Comparison of ENCODE assay signal across 25 cellular contexts in genomic region chr4:53924333-53925049, GRCh38.
A peak's percentile ranks its signal among the peaks of the same experiment; 100 is the strongest.
DNase-seq lines count a peak whose midpoint lies in the region; ATAC-seq, FAIRE-seq and TF ChIP-seq lines count a peak whose summit lies in the region.
"Had no signal": no experiment of that assay in that cellular context is flagged by ENCODE, and none has a peak within 500 bp of the region (broad histone marks: within the 10 kb centered on the region; RNA-seq: fewer than 3 reads in every experiment).

No MANE protein-coding gene starts in this region.

- H3K9me3 ChIP-seq in mammary epithelial cell (replicated peaks; ENCODE audit: insufficient read depth, low read length) (no peaks in the 10 kb centered on the region), H1 (ENCODE audit: insufficient read depth in 2 of 2, low read depth in 1 of 2, low read length in 1 of 2) (no peaks in the 10 kb centered on the region)

- peak overlapping the region; percentile 7 for H3K27ac Mint-ChIP-seq in MCF 10A (ENCODE audit: low read depth, unreplicated experiment)
- H3K27ac Mint-ChIP-seq in naive thymus-derived CD8-positive, alpha-beta T cell, result no peak overlapping the region
- H3K27ac Mint-ChIP-seq: B cell; CD4-positive, CD25-positive, alpha-beta regulatory T cell; IgD-negative memory B cell had no signal

- H3K27me3 Mint-ChIP-seq in MCF 10A (ENCODE audit: insufficient read depth, unreplicated experiment), result no peaks in the 10 kb centered on the region
- H3K27me3 Mint-ChIP-seq in naive thymus-derived CD8-positive, alpha-beta T cell, result peaks cover 0 to 9% (median 0%) of the 10 kb centered on the region in 5 donors

- POLR2A ChIA-PET in MCF 10A (lab: Yijun Ruan, JAX), result interaction anchor here (0.8 to 1.9 kb wide), 2 partner anchors 11 to 139 kb away, joined by 3 to 6 read pairs; no protein-coding TSS in a partner anchor
- POLR2A ChIA-PET in H1 (lab: Charles Lee; ENCODE audit: partially characterized antibody), result no interaction called here
- POLR2A ChIA-PET in naive thymus-derived CD8-positive, alpha-beta T cell (lab: Charles Lee), result no interaction called here

- peak overlapping the region; percentile 97 for H2BK20ac ChIP-seq in H1 (ENCODE audit: low read length)

- H3K18ac ChIP-seq in H1 (ENCODE audit: extremely low read depth, low read length), result peak overlapping the region; percentile 43; the same call in 1 of the 2 replicates
- H3K18ac ChIP-seq in mesendoderm (ENCODE audit: low read length), result no peak overlapping the region

- H4K5ac ChIP-seq in H1 (ENCODE audit: insufficient read length, low read depth, low read length) (no peak overlapping the region), mesendoderm (ENCODE audit: low read length) (no peak overlapping the region)

- ATAC-seq in HG03521 (IDR thresholded peaks at IDR 0.05; ENCODE audit: unreplicated experiment), result no peak
- no peak for ATAC-seq in naive thymus-derived CD8-positive, alpha-beta T cell

- no peak overlapping the region for H4K91ac ChIP-seq in H1 (replicated peaks; ENCODE audit: insufficient read length, low read length)

- H3K4me3 ChIP-seq in mammary epithelial cell (replicated peaks in 1 of 3; ENCODE audit: insufficient read depth in 1 of 3, low read depth in 2 of 3, low read length in 3 of 3) (no peak overlapping the region), H1 (ENCODE audit: extremely low read depth in 1 of 4, insufficient read depth in 2 of 4, low read depth in 3 of 4, low read length in 4 of 4) (no peak overlapping the region), mesendoderm (ENCODE audit: low read length) (no peak overlapping the region)
- H3K4me3 ChIP-seq: GM23248, SK-N-MC had no signal

- peaks cover 3% of the 10 kb centered on the region; the same call in 1 of the 2 replicates for H3K23me2 ChIP-seq in H1 (ENCODE audit: low read depth, low read length)

- H3K27ac ChIP-seq in mammary epithelial cell (ENCODE audit: insufficient read depth, low read depth, low read length) (no peak overlapping the region), H1 (ENCODE audit: low read depth, low read length) (no peak overlapping the region), mesendoderm (ENCODE audit: low read depth, low read length) (no peak overlapping the region)
- H3K27ac ChIP-seq: 22Rv1, GM23248, SK-N-MC had no signal

- H3K4me1 ChIP-seq in mammary epithelial cell (ENCODE audit: insufficient read depth, low read length), result peaks cover 31% of the 10 kb centered on the region
- peaks cover 0 to 15% (median under 1%) of the 10 kb centered on the region in 4 experiments; a peak in 4 of 7 replicates for H3K4me1 ChIP-seq in H1 (replicated peaks in 1 of 4; ENCODE audit: control insufficient read depth in 3 of 4, insufficient read depth in 4 of 4, low read length in 3 of 4)
- peaks cover 6% of the 10 kb centered on the region for H3K4me1 ChIP-seq in mesendoderm (ENCODE audit: control insufficient read depth, low read depth, low read length)

- no peak overlapping the region for H2BK5ac ChIP-seq in H1 (ENCODE audit: low read depth, low read length)
- H2BK5ac ChIP-seq in mesendoderm (ENCODE audit: low read length), result peak overlapping the region; percentile 22

- H3K27me3 ChIP-seq in mammary epithelial cell (ENCODE audit: insufficient read depth, low read length) (no peaks in the 10 kb centered on the region), H1 (replicated peaks in 1 of 4; ENCODE audit: control insufficient read depth in 3 of 4, extremely low read depth in 1 of 4, insufficient read depth in 3 of 4, low read length in 3 of 4) (no peaks in the 10 kb centered on the region), mesendoderm (ENCODE audit: insufficient read depth, low read length, poor library complexity) (no peaks in the 10 kb centered on the region)

- CTCF ChIA-PET in MCF 10A (lab: Yijun Ruan, JAX), result interaction anchor here (0.6 to 8.3 kb wide), 3 partner anchors 15 to 197 kb away, joined by 3 to 84 read pairs (median 3); no protein-coding TSS in a partner anchor
- CTCF ChIA-PET in mammary epithelial cell (lab: Charles Lee; ENCODE audit: low non-redundant PET), result no interaction called here
- CTCF ChIA-PET in H1 (lab: Charles Lee; ENCODE audit: partially characterized antibody), result interaction anchor here (0.7 kb wide), 2 partner anchors 218 to 413 kb away, joined by 3 read pairs; no protein-coding TSS in a partner anchor

- no peak overlapping the region for H3K4me3 Mint-ChIP-seq in MCF 10A (ENCODE audit: unreplicated experiment)
- H3K4me3 Mint-ChIP-seq in naive thymus-derived CD8-positive, alpha-beta T cell, result no peak overlapping the region
- H3K4me3 Mint-ChIP-seq: B cell; CD4-positive, CD25-positive, alpha-beta regulatory T cell had no signal

- H3K4me1 Mint-ChIP-seq in MCF 10A (ENCODE audit: insufficient read depth, unreplicated experiment), result peaks cover 16% of the 10 kb centered on the region
- H3K4me1 Mint-ChIP-seq in naive thymus-derived CD8-positive, alpha-beta T cell, result no peaks in the 10 kb centered on the region
- H3K4me1 Mint-ChIP-seq: B cell; CD4-positive, CD25-positive, alpha-beta regulatory T cell; IgD-negative memory B cell had no signal

- H3K79me2 ChIP-seq in mammary epithelial cell (ENCODE audit: insufficient read depth, low read length), result no peaks in the 10 kb centered on the region
- H3K79me2 ChIP-seq in H1 (ENCODE audit: control insufficient read depth in 1 of 2, insufficient read depth in 2 of 2, low read length in 2 of 2), result no peaks in the 10 kb centered on the region
- no peaks in the 10 kb centered on the region for H3K79me2 ChIP-seq in mesendoderm (ENCODE audit: control insufficient read depth, insufficient read depth, low read length)

- 92% methylated on average over 7 of the region's 7 CpGs for WGBS in mammary epithelial cell (ENCODE audit: low coverage, missing lambda C conversion rate)
- 76% methylated on average over 7 of the region's 7 CpGs; no CpG with 5 or more reads in 1 of the 2 experiments for WGBS in H1 (ENCODE audit: extremely low coverage in 1 of 2, insufficient coverage in 1 of 2, insufficient read length in 1 of 2, insufficient replicate concordance in 2 of 2, low coverage in 1 of 2, low lambda C conversion rate in 2 of 2, missing lambda C conversion rate in 1 of 2), 2 experiments
- no CpG with 5 or more reads among the region's 7 CpGs for WGBS in mesendoderm (ENCODE audit: extremely low coverage, insufficient coverage, low lambda C conversion rate)

- no peak overlapping the region for H3K4me2 ChIP-seq in mammary epithelial cell (ENCODE audit: insufficient read depth, low read depth, low read length)
- H3K4me2 ChIP-seq in H1 (ENCODE audit: insufficient read depth in 1 of 2, low read depth in 2 of 2, low read length in 2 of 2), result 0 out of 4 replicates have a peak overlapping the region, but pooled peaks of 1 of the 2 experiments have one; percentile 11
- H3K4me2 ChIP-seq in mesendoderm (ENCODE audit: low read length), result no peak overlapping the region

- H3K36me3 ChIP-seq in mammary epithelial cell (ENCODE audit: insufficient read depth, low read length), result no peaks in the 10 kb centered on the region
- no peaks in the 10 kb centered on the region for H3K36me3 ChIP-seq in H1 (ENCODE audit: control insufficient read depth in 2 of 4, insufficient read depth in 4 of 4, low read length in 3 of 4)
- H3K36me3 ChIP-seq in mesendoderm (ENCODE audit: control insufficient read depth, insufficient read depth, low read length), result no peaks in the 10 kb centered on the region

- H3K23ac ChIP-seq in H1 (ENCODE audit: insufficient read length), result no peak overlapping the region
- no peak overlapping the region for H3K23ac ChIP-seq in mesendoderm (ENCODE audit: low read length)

- H2BK15ac ChIP-seq in H1 (ENCODE audit: low read length) (peak overlapping the region; percentile 92; the same call in 1 of the 2 replicates), mesendoderm (replicated peaks; ENCODE audit: low read depth) (no peak overlapping the region)

- no peak for TF ChIP-seq EP300 in H1 (IDR thresholded peaks at IDR 0.05; ENCODE audit: borderline replicate concordance in 1 of 2, low read depth in 2 of 2, low read length in 2 of 2)

- H2AK5ac ChIP-seq in H1 (ENCODE audit: low read depth, low read length) (no peak overlapping the region; the same call in 1 of the 2 replicates), mesendoderm (ENCODE audit: low read length) (no peak overlapping the region)

- H4K20me1 ChIP-seq in mammary epithelial cell (ENCODE audit: insufficient read depth, low read length) (no peaks in the 10 kb centered on the region), H1 (replicated peaks in 1 of 2; ENCODE audit: control insufficient read depth in 1 of 2, insufficient read depth in 2 of 2, low read length in 2 of 2) (no peaks in the 10 kb centered on the region)

- TF ChIP-seq CTCF in MCF 10A (IDR thresholded peaks at IDR 0.05; ENCODE audit: unreplicated experiment) (no peak), mammary epithelial cell (conservative IDR thresholded peaks at IDR 0.05 in 1 of 2, IDR thresholded peaks at IDR 0.05 in 1 of 2; ENCODE audit: extremely low read depth in 1 of 2, insufficient read depth in 1 of 2, low read depth in 1 of 2, low read length in 2 of 2) (no peak), H1 (IDR thresholded peaks at IDR 0.05; ENCODE audit: control extremely low read depth in 1 of 3, insufficient read depth in 1 of 3, low read depth in 1 of 3, low read length in 3 of 3) (no peak)

- no peaks in the 10 kb centered on the region for H3K9me3 Mint-ChIP-seq in MCF 10A (ENCODE audit: unreplicated experiment)
- no peaks in the 10 kb centered on the region for H3K9me3 Mint-ChIP-seq in naive thymus-derived CD8-positive, alpha-beta T cell
- H3K9me3 Mint-ChIP-seq: CD4-positive, CD25-positive, alpha-beta regulatory T cell; IgD-negative memory B cell had no signal

- dilution Hi-C loops in mammary epithelial cell (cut with HindIII; ENCODE audit: low sequenced_read_pairs), result no loop called here

- no peak overlapping the region for H4K8ac ChIP-seq in H1 (ENCODE audit: extremely low read depth, insufficient read depth, low read length)
- no peak overlapping the region for H4K8ac ChIP-seq in mesendoderm (ENCODE audit: low read depth, low read length)

- H3K36me3 Mint-ChIP-seq in MCF 10A (ENCODE audit: insufficient read depth, unreplicated experiment), result no peaks in the 10 kb centered on the region
- no peaks in the 10 kb centered on the region for H3K36me3 Mint-ChIP-seq in naive thymus-derived CD8-positive, alpha-beta T cell
- H3K36me3 Mint-ChIP-seq: CD4-positive, CD25-positive, alpha-beta regulatory T cell; IgD-negative memory B cell had no signal

- BruUV-seq in MCF 10A (replicated peaks; lab: Mats Ljungman, UMichigan) (no TSS peak), mammary epithelial cell (replicated peaks; lab: Mats Ljungman, UMichigan) (no TSS peak)

- H3K56ac ChIP-seq in H1 (replicated peaks; ENCODE audit: insufficient read length, low read depth, low read length), result no peak overlapping the region
- peak overlapping the region; percentile 75 for H3K56ac ChIP-seq in mesendoderm (ENCODE audit: low read length)

- no peak overlapping the region for H3K14ac ChIP-seq in H1 (ENCODE audit: insufficient read length)

- no peak for TF ChIP-seq RAD21 in H1 (IDR thresholded peaks at IDR 0.05 in 1 of 2, conservative IDR thresholded peaks at IDR 0.05 in 1 of 2; ENCODE audit: low read depth in 2 of 2, low read length in 2 of 2)

- no peak for DNase-seq in MCF 10A (ENCODE audit: unreplicated experiment)
- DNase-seq in mammary epithelial cell, result no peak
- no peak for DNase-seq in H1 (ENCODE audit: low read depth in 1 of 2, low spot score in 2 of 2)
- DNase-seq in mesendoderm, result peak; percentile 28
- DNase-seq in urothelium cell line (ENCODE audit: low spot score), result no peak
- no peak for DNase-seq in naive thymus-derived CD8-positive, alpha-beta T cell
- DNase-seq in activated CD4-positive, CD25-positive, alpha-beta regulatory T cell treated with anti-CD3 and anti-CD28 coated beads, Interleukin-2, amount 50 U/mL, for 72 hours, result no peak
- DNase-seq: CD4-positive, CD25-positive, alpha-beta regulatory T cell; DMS79; GM23248; HCEC 1CT; MV-4-11; NCI-H1105 treated with DMSO at 0.1 percent for 48 hours; NCI-H2029 treated with DMSO at 0.1 percent for 48 hours; NCI-H345; NCI-H524; NCI-H774; NK-92 treated with Interleukin-12 subunit alpha and Interleukin-12 subunit beta, amount 100 ng/mL, for 24 hours; Right ventricle myocardium superior had no signal

- H3K9ac ChIP-seq in mammary epithelial cell (ENCODE audit: insufficient read depth, low read length) (no peak overlapping the region), H1 (replicated peaks in 1 of 4; ENCODE audit: extremely low read depth in 1 of 4, low read depth in 3 of 4, low read length in 3 of 4) (no peak overlapping the region), mesendoderm (ENCODE audit: low read length) (peak overlapping the region; percentile 2)
- H3K9ac ChIP-seq: GM23248 had no signal

- no peaks in the 10 kb centered on the region for H3K79me1 ChIP-seq in H1 (ENCODE audit: low read depth, low read length)
- H3K79me1 ChIP-seq in mesendoderm (ENCODE audit: low read length), result no peaks in the 10 kb centered on the region

- FAIRE-seq in H1 (lab: Jason Lieb, UNC) (no peak), urothelium cell line (lab: Jason Lieb, UNC) (peak; percentile 80)
- FAIRE-seq: GM12891 had no signal

- H2BK120ac ChIP-seq in H1 (replicated peaks; ENCODE audit: low read depth, low read length) (no peak overlapping the region), mesendoderm (ENCODE audit: low read depth, low read length) (no peak overlapping the region)

- peak overlapping the region; percentile 78; the same call in 1 of the 2 replicates for H2BK12ac ChIP-seq in H1 (ENCODE audit: low read depth, low read length)

- in situ Hi-C loops in mammary epithelial cell (cut with MboI; ENCODE audit: low sequenced_read_pairs in 2 of 2), result no loop called here

- H2AFZ ChIP-seq in mammary epithelial cell (ENCODE audit: low read depth, low read length) (no peak overlapping the region), H1 (ENCODE audit: low read length) (peak overlapping the region; percentile 88; the same call in 1 of the 2 replicates)
- H2AFZ ChIP-seq: GM23248 had no signal

- intact Hi-C loops in MCF 10A (cut with micrococcal nuclease), result loop anchor here (5.0 kb wide), 1 partner anchor 727 kb away; no protein-coding TSS in a partner anchor
- intact Hi-C loops in mammary epithelial cell (cut with micrococcal nuclease), result loop anchor here (1.0 kb wide), 1 partner anchor 16 kb away; no protein-coding TSS in a partner anchor

- no peak overlapping the region for H3K4ac ChIP-seq in H1 (replicated peaks; ENCODE audit: insufficient read length, low read depth, low read length)
- no peak overlapping the region for H3K4ac ChIP-seq in mesendoderm (ENCODE audit: low read depth, low read length)

- TF ChIP-seq POLR2A in H1 (IDR thresholded peaks at IDR 0.05; ENCODE audit: control extremely low read depth in 1 of 2, low read depth in 2 of 2, low read length in 2 of 2), result no peak
